ENCODE assay signal across 1 cellular context in the genomic region with DNA sequence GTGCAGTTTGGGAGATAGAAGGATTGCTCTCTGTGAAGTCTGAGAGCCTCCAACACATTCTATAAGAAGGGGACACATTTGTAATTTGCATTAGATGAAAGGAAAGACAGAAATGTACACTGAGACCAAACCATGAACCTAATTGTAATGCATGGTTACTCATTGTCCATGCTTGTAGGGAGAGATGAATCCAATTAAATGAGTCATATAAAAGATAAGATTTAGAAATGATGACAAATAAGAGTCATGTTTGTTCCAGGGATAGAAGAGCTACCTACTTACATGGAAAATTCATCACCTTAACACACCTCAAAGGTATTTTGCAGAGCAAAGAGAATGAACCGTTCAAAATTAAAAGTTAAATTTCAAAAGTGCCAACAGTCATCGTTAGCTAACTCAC.
TF ChIP-seq lines count a peak whose summit lies in the region.

No MANE protein-coding gene starts in this region.

TF ChIP-seq in SK-N-SH treated with all-trans-retinoic acid at 6 μM for 48 hours, 23 proteins besides CTCF, POLR2A, EP300 and RAD21 (continued from another document):
- TF ChIP-seq, protein P1, sequence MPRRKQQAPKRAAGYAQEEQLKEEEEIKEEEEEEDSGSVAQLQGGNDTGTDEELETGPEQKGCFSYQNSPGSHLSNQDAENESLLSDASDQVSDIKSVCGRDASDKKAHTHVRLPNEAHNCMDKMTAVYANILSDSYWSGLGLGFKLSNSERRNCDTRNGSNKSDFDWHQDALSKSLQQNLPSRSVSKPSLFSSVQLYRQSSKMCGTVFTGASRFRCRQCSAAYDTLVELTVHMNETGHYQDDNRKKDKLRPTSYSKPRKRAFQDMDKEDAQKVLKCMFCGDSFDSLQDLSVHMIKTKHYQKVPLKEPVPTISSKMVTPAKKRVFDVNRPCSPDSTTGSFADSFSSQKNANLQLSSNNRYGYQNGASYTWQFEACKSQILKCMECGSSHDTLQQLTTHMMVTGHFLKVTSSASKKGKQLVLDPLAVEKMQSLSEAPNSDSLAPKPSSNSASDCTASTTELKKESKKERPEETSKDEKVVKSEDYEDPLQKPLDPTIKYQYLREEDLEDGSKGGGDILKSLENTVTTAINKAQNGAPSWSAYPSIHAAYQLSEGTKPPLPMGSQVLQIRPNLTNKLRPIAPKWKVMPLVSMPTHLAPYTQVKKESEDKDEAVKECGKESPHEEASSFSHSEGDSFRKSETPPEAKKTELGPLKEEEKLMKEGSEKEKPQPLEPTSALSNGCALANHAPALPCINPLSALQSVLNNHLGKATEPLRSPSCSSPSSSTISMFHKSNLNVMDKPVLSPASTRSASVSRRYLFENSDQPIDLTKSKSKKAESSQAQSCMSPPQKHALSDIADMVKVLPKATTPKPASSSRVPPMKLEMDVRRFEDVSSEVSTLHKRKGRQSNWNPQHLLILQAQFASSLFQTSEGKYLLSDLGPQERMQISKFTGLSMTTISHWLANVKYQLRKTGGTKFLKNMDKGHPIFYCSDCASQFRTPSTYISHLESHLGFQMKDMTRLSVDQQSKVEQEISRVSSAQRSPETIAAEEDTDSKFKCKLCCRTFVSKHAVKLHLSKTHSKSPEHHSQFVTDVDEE (CRISPR knock-in tag; IDR thresholded peaks at IDR 0.05) = no peak
